In the genomic region with DNA sequence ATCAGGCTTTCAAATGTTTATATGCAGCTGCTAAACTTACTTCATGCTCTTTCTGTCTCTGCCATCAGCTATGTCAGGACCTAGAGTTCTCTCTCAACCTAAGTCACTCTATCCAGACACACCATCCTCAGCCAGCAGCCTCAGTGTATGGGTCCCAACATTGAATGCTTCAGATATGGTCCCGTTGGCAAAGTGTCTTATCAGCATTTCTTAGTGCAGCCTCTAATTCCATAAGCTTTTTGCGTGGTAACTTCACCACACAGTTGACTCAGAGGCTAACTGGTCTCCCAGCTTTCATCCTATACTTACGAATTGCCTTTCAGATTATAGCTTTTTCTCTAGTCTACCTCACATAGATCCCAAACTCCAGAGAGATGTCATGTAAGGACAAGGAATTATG, we compare ENCODE assay signal across 27 cellular contexts.
"Had no signal": no experiment of that assay in that cellular context is flagged by ENCODE, and none has a peak within 500 bp of the region (broad histone marks: within the 10 kb centered on the region; RNA-seq: fewer than 3 reads in every experiment).

No MANE protein-coding gene starts in this region.

- FAIRE-seq: colon, endometrium, endothelial cell of umbilical vein, frontal cortex had no signal

- H3K9me3 ChIP-seq: colonic mucosa, esophagus muscularis mucosa, esophagus squamous epithelium, gastrocnemius medialis, gastroesophageal sphincter, heart left ventricle, heart right ventricle had no signal

- ATAC-seq: effector memory CD8-positive, alpha-beta T cell; esophagus mucosa; foreskin keratinocyte; gastrocnemius medialis; gastroesophageal sphincter; heart left ventricle; heart right ventricle had no signal

- H3K36me3 ChIP-seq: colonic mucosa, esophagus muscularis mucosa, esophagus squamous epithelium, gastrocnemius medialis, gastroesophageal sphincter, heart left ventricle, heart right ventricle had no signal

- H3K4me3 Mint-ChIP-seq: dendritic cell treated with granulocyte-macrophage colony-stimulating factor and Interleukin-4, amounts not matched to agents 40 ng/mL and 50 ng/mL, for 4 days; effector memory CD8-positive, alpha-beta T cell; endodermal cell had no signal

- DNase-seq: colonic mucosa; cortex of kidney; dorsolateral prefrontal cortex; effector CD4-positive, alpha-beta T cell; effector CD8-positive, alpha-beta T cell; effector memory CD4-positive, alpha-beta T cell; effector memory CD8-positive, alpha-beta T cell; endodermal cell; erythroblast; esophagus squamous epithelium; foreskin keratinocyte; foreskin melanocyte; gastrocnemius medialis; glutamatergic neuron; head of caudate nucleus; heart left ventricle; heart right ventricle had no signal

- H3K27me3 Mint-ChIP-seq: dendritic cell treated with granulocyte-macrophage colony-stimulating factor and Interleukin-4, amounts not matched to agents 40 ng/mL and 50 ng/mL, for 4 days had no signal

- H3K4me3 ChIP-seq: colonic mucosa, coronary artery, dorsolateral prefrontal cortex, esophagus muscularis mucosa, esophagus squamous epithelium, gastrocnemius medialis, gastroesophageal sphincter, heart left ventricle, heart right ventricle had no signal

- H3K27ac ChIP-seq: colonic mucosa, coronary artery, dorsolateral prefrontal cortex, epithelial cell of prostate, esophagus muscularis mucosa, esophagus squamous epithelium, foreskin keratinocyte, gastrocnemius medialis, gastroesophageal sphincter, heart left ventricle, heart right ventricle had no signal

- H3K27me3 ChIP-seq: colonic mucosa, foreskin keratinocyte, gastrocnemius medialis had no signal

- H3K4me1 Mint-ChIP-seq: endodermal cell had no signal

- H3K4me1 ChIP-seq: colonic mucosa, esophagus muscularis mucosa, foreskin keratinocyte, gastrocnemius medialis, gastroesophageal sphincter, heart right ventricle had no signal

- H3K9me3 Mint-ChIP-seq: dendritic cell treated with granulocyte-macrophage colony-stimulating factor and Interleukin-4, amounts not matched to agents 40 ng/mL and 50 ng/mL, for 4 days; endodermal cell had no signal

- H3K27ac Mint-ChIP-seq: dendritic cell treated with granulocyte-macrophage colony-stimulating factor and Interleukin-4, amounts not matched to agents 40 ng/mL and 50 ng/mL, for 4 days; effector memory CD8-positive, alpha-beta T cell; endodermal cell had no signal
